In genomic region chr22:29309332-29310064, GRCh38 we compare ENCODE assay signal across 8 cellular contexts. TPM values are rescaled to one million over a fixed set of nuclear protein-coding genes. Genes with fewer than 3 reads are reported as not detected.
DNase-seq lines count a peak whose midpoint lies in the region; ATAC-seq and TF ChIP-seq lines count a peak whose summit lies in the region.
"Had no signal": no experiment of that assay in that cellular context is flagged by ENCODE, and none has a peak within 500 bp of the region (broad histone marks: within the 10 kb centered on the region; RNA-seq: fewer than 3 reads in every experiment).

No MANE protein-coding gene starts in this region.

- CTCF ChIA-PET in HEK293 (lab: Yijun Ruan, JAX), result no interaction called here

- peaks cover 8% of the 10 kb centered on the region for H3K27me3 ChIP-seq in adipocyte (replicated peaks; ENCODE audit: control insufficient read depth, insufficient read depth, low read length)
- H3K27me3 ChIP-seq in right cardiac atrium (ENCODE audit: control insufficient read depth, insufficient read depth), result no peaks in the 10 kb centered on the region
- H3K27me3 ChIP-seq in stomach smooth muscle (ENCODE audit: control insufficient read depth in 1 of 2, insufficient read depth in 2 of 2, low read length in 2 of 2), result peaks cover 10 to 14% of the 10 kb centered on the region in 2 donors

- H3K9me3 ChIP-seq in HEK293 (ENCODE audit: control insufficient read depth, insufficient read depth, low read depth, low read length) (no peaks in the 10 kb centered on the region), adipocyte (ENCODE audit: control insufficient read depth, low read length) (no peaks in the 10 kb centered on the region), right cardiac atrium (ENCODE audit: control insufficient read depth, low read length) (no peaks in the 10 kb centered on the region), stomach smooth muscle (ENCODE audit: control insufficient read depth in 2 of 2, low read length in 2 of 2) (no peaks in the 10 kb centered on the region)

- 69% methylated on average over 21 of the region's 21 CpGs for WGBS in right cardiac atrium

- DNase-seq in adipocyte (ENCODE audit: low read depth), result peak; percentile 9
- DNase-seq in right cardiac atrium, result peak; percentile 65 to 85 (median 85)
- DNase-seq: NCI-H2171 treated with DMSO at 0.1 percent for 48 hours had no signal

- POLR2A ChIA-PET in HEK293 (lab: Yijun Ruan, JAX), result interaction anchor here (0.5 kb wide), 1 partner anchor 244 kb away, joined by 5 read pairs; the partner anchor contains the start of gene THOC5

- H3K36me3 ChIP-seq in HEK293 (ENCODE audit: control insufficient read depth in 2 of 2, insufficient read depth in 1 of 2, low read length in 2 of 2) (no peaks in the 10 kb centered on the region), adipocyte (ENCODE audit: control insufficient read depth, insufficient read depth, low read length, severe bottlenecking) (no peaks in the 10 kb centered on the region), stomach smooth muscle (ENCODE audit: control insufficient read depth in 2 of 2, insufficient read depth in 2 of 2, low read length in 2 of 2) (no peaks in the 10 kb centered on the region)

- H3K9ac ChIP-seq in adipocyte (ENCODE audit: low read length), result no peak overlapping the region
- H3K9ac ChIP-seq in stomach smooth muscle (ENCODE audit: low read length in 2 of 2), result peak overlapping the region in 1 of 2 donors; percentile 36

- ATAC-seq in right cardiac atrium (peak; percentile 4 to 5), HG03439 (IDR thresholded peaks at IDR 0.05; ENCODE audit: unreplicated experiment) (no peak), HG02642 (IDR thresholded peaks at IDR 0.05; ENCODE audit: poor library complexity, unreplicated experiment) (no peak), HG03342 (IDR thresholded peaks at IDR 0.05; ENCODE audit: unreplicated experiment) (no peak)

- intact Hi-C loops in right cardiac atrium (cut with DNase I), result loop anchor here in 2 of 4 donors (5.0 kb wide), 2 partner anchors 37 to 48 kb away; no protein-coding TSS in a partner anchor

- H3K27ac ChIP-seq in HEK293 (ENCODE audit: extremely low read depth, low read depth, low read length), result no peak overlapping the region
- H3K27ac ChIP-seq in right cardiac atrium (ENCODE audit: low read length), result peak overlapping the region; percentile 28
- H3K27ac ChIP-seq in stomach smooth muscle (ENCODE audit: low read length), result peak overlapping the region; percentile 62

- TF ChIP-seq CTCF in HEK293 (tag by site-specific recombination; IDR thresholded peaks at IDR 0.05), result no peak

- no peak overlapping the region for H3K4me3 ChIP-seq in HEK293 (ENCODE audit: low read depth, low read length)
- peak overlapping the region; percentile 32 for H3K4me3 ChIP-seq in adipocyte (ENCODE audit: low read length)
- no peak overlapping the region for H3K4me3 ChIP-seq in right cardiac atrium (ENCODE audit: low read length)
- H3K4me3 ChIP-seq in stomach smooth muscle (ENCODE audit: low read length in 2 of 2), result peak overlapping the region in 1 of 2 donors; percentile 87

- H3K4me1 ChIP-seq in HEK293 (ENCODE audit: control insufficient read depth, insufficient read depth, low read length) (peaks cover 8% of the 10 kb centered on the region), adipocyte (ENCODE audit: control insufficient read depth, insufficient read depth, low read length) (peaks cover 34% of the 10 kb centered on the region), right cardiac atrium (ENCODE audit: control insufficient read depth, insufficient read depth, low read length) (peaks cover 30% of the 10 kb centered on the region), stomach smooth muscle (ENCODE audit: control insufficient read depth, insufficient read depth, low read length) (peaks cover 72% of the 10 kb centered on the region)

TF ChIP-seq in HEK293, 187 proteins besides CTCF, POLR2A, EP300 and RAD21 (continues in another document):
- TF ChIP-seq ZNF324 (tag by site-specific recombination; IDR thresholded peaks at IDR 0.05) (no peak), ZNF791 (tag by site-specific recombination; IDR thresholded peaks at IDR 0.05) (no peak), SP2 (tag by site-specific recombination; IDR thresholded peaks at IDR 0.05) (peak; percentile 50), ZNF529 (tag by site-specific recombination; IDR thresholded peaks at IDR 0.05; ENCODE audit: insufficient replicate concordance) (no peak), PRDM4 (tag by site-specific recombination; IDR thresholded peaks at IDR 0.05) (no peak), ZBTB20 (tag by site-specific recombination; IDR thresholded peaks at IDR 0.05) (peak; percentile 46), ZNF473 (tag by site-specific recombination; IDR thresholded peaks at IDR 0.05) (no peak), GLIS2 (tag by site-specific recombination; IDR thresholded peaks at IDR 0.05) (peak; percentile 36; the same call in 1 of the 2 replicates), ZXDB (tag by site-specific recombination; IDR thresholded peaks at IDR 0.05) (no peak)
- TF ChIP-seq, protein P1, sequence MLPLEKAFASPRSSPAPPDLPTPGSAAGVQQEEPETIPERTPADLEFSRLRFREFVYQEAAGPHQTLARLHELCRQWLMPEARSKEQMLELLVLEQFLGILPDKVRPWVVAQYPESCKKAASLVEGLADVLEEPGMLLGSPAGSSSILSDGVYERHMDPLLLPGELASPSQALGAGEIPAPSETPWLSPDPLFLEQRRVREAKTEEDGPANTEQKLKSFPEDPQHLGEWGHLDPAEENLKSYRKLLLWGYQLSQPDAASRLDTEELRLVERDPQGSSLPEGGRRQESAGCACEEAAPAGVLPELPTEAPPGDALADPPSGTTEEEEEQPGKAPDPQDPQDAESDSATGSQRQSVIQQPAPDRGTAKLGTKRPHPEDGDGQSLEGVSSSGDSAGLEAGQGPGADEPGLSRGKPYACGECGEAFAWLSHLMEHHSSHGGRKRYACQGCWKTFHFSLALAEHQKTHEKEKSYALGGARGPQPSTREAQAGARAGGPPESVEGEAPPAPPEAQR (tag by site-specific recombination; IDR thresholded peaks at IDR 0.05), result no peak
- TF ChIP-seq, protein P2, sequence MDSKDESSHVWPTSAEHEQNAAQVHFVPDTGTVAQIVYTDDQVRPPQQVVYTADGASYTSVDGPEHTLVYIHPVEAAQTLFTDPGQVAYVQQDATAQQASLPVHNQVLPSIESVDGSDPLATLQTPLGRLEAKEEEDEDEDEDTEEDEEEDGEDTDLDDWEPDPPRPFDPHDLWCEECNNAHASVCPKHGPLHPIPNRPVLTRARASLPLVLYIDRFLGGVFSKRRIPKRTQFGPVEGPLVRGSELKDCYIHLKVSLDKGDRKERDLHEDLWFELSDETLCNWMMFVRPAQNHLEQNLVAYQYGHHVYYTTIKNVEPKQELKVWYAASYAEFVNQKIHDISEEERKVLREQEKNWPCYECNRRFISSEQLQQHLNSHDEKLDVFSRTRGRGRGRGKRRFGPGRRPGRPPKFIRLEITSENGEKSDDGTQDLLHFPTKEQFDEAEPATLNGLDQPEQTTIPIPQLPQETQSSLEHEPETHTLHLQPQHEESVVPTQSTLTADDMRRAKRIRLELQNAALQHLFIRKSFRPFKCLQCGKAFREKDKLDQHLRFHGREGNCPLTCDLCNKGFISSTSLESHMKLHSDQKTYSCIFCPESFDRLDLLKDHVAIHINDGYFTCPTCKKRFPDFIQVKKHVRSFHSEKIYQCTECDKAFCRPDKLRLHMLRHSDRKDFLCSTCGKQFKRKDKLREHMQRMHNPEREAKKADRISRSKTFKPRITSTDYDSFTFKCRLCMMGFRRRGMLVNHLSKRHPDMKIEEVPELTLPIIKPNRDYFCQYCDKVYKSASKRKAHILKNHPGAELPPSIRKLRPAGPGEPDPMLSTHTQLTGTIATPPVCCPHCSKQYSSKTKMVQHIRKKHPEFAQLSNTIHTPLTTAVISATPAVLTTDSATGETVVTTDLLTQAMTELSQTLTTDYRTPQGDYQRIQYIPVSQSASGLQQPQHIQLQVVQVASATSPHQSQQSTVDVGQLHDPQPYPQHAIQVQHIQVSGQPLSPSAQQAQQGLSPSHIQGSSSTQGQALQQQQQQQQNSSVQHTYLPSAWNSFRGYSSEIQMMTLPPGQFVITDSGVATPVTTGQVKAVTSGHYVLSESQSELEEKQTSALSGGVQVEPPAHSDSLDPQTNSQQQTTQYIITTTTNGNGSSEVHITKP (tag by site-specific recombination; IDR thresholded peaks at IDR 0.05), result 0 out of 2 replicates have a peak, but pooled peaks have one; percentile 5

RNA-seq across cellular contexts. Expression of gene GAS2L1, which starts 3.0 kb away (rescaled TPM):
- total RNA-seq in right cardiac atrium, result 10 to 100 TPM; 17.1 to 25.7 (median 22.6) TPM
- polyA plus RNA-seq in right cardiac atrium, result 16.9 TPM

RNA-seq across cellular contexts. Expression of gene RASL10A, which starts 6.0 kb away (rescaled TPM):
- total RNA-seq in right cardiac atrium, result 1 to 10 TPM; 1.1 to 2.9 (median 1.6) TPM
- polyA plus RNA-seq in right cardiac atrium, result 1.2 TPM

RNA-seq across cellular contexts. Expression of gene EWSR1, which starts 41.4 kb away (rescaled TPM):
- 100 to 1,000 TPM; 136 to 162 (median 151) TPM for total RNA-seq in right cardiac atrium
- polyA plus RNA-seq in right cardiac atrium, result 119 TPM

RNA-seq across cellular contexts. Expression of gene RHBDD3, which starts 41.7 kb away (rescaled TPM):
- total RNA-seq in right cardiac atrium, result 10 to 100 TPM; 16.8 to 19.3 (median 17.8) TPM
- polyA plus RNA-seq in right cardiac atrium, result 20.8 TPM

Comparison
In these comparisons a context has a peak if more than half of its experiments do, and no peak if none do; other contexts are left out.
1. ATAC-seq: peak in right cardiac atrium (2 of 2); none in HG03439 (single experiment), HG02642 (single experiment) and HG03342 (single experiment).